Comparison of ENCODE assay signal across 13 cellular contexts in genomic region chr6:111668410-111668809, GRCh38.
DNase-seq lines count a peak whose midpoint lies in the region; ATAC-seq and TF ChIP-seq lines count a peak whose summit lies in the region.
"Had no signal": no experiment of that assay in that cellular context is flagged by ENCODE, and none has a peak within 500 bp of the region (broad histone marks: within the 10 kb centered on the region; RNA-seq: fewer than 3 reads in every experiment).

No MANE protein-coding gene starts in this region.

- H3K4me3 Mint-ChIP-seq in activated T-helper 2 cell treated with anti-CD3 and anti-CD28 coated beads, Interferon-gamma antibody, Interleukin-2, Interleukin-4, amounts not matched to agents 10 μg/mL and 5 μg/mL and 100 μg/mL, durations not matched to agents 14 hours and 24 hours and 36 hours (ENCODE audit: low read depth) = no peak overlapping the region
- no peak overlapping the region for H3K4me3 Mint-ChIP-seq in stimulated activated memory B cell treated with anti-CD40 and anti-IgM and Interleukin-4, amounts not matched to agents 10 μg/mL and 1 μg/mL and 100 μg/mL, for 72 hours

- peaks cover 8% of the 10 kb centered on the region for H3K4me1 ChIP-seq in cardiac muscle cell (ENCODE audit: low read depth)

- DNase-seq in activated T-helper 2 cell treated with anti-CD3 and anti-CD28 coated beads, Interferon-gamma antibody, Interleukin-2, Interleukin-4, amounts not matched to agents 10 μg/mL and 5 μg/mL and 100 μg/mL, durations not matched to agents 14 hours and 24 hours and 36 hours (ENCODE audit: low spot score) = no peak
- DNase-seq in cardiac muscle cell (ENCODE audit: low read depth in 1 of 2, low spot score in 1 of 2) = no peak
- no peak for DNase-seq in retinal pigment epithelial cell (ENCODE audit: low read depth)
- no peak for DNase-seq in T-helper 1 cell
- DNase-seq in AG08396 (ENCODE audit: low spot score) = no peak
- DNase-seq: NCI-H524, stomach, T-helper 9 cell had no signal

- no peak overlapping the region for H3K27ac ChIP-seq in cardiac muscle cell

- no peaks in the 10 kb centered on the region for H3K27me3 ChIP-seq in cardiac muscle cell
- H3K27me3 ChIP-seq: stomach had no signal

- intact Hi-C loops in activated T-helper 2 cell treated with anti-CD3 and anti-CD28 coated beads, Interferon-gamma antibody, Interleukin-2, Interleukin-4, amounts not matched to agents 10 μg/mL and 5 μg/mL and 100 μg/mL, durations not matched to agents 14 hours and 24 hours and 36 hours (cut with micrococcal nuclease) = no loop called here

- TF ChIP-seq CTCF in GM12875 (IDR thresholded peaks at IDR 0.05; ENCODE audit: borderline replicate concordance, insufficient read depth, low read depth, low read length) (peak; percentile 30; the same call in 1 of the 2 replicates), cardiac muscle cell (IDR thresholded peaks at IDR 0.05; ENCODE audit: low read depth, low read length) (peak; percentile 36), retinal pigment epithelial cell (conservative IDR thresholded peaks at IDR 0.05; ENCODE audit: low read depth, low read length) (peak; percentile 39)

- H3K4me3 ChIP-seq in GM12875 (ENCODE audit: low read depth, low read length) (no peak overlapping the region), cardiac muscle cell (no peak overlapping the region), retinal pigment epithelial cell (ENCODE audit: low read length) (no peak overlapping the region)
- H3K4me3 ChIP-seq: HAP-1, skin epidermis, stomach had no signal

- ATAC-seq in GM21515 (IDR thresholded peaks at IDR 0.05; ENCODE audit: unreplicated experiment) = no peak
- ATAC-seq in stimulated activated memory B cell treated with anti-CD40 and anti-IgM and Interleukin-4, amounts not matched to agents 10 μg/mL and 1 μg/mL and 100 μg/mL, for 72 hours = no peak

- no peaks in the 10 kb centered on the region for H3K9me3 ChIP-seq in cardiac muscle cell (ENCODE audit: low read depth)
- H3K9me3 ChIP-seq: HAP-1, stomach had no signal

- H3K36me3 ChIP-seq in cardiac muscle cell = peaks cover 3% of the 10 kb centered on the region
- H3K36me3 ChIP-seq: HAP-1 had no signal

- H3K27me3 Mint-ChIP-seq in activated T-helper 2 cell treated with anti-CD3 and anti-CD28 coated beads, Interferon-gamma antibody, Interleukin-2, Interleukin-4, amounts not matched to agents 10 μg/mL and 5 μg/mL and 100 μg/mL, durations not matched to agents 14 hours and 24 hours and 36 hours (ENCODE audit: low read depth) = no peaks in the 10 kb centered on the region
- H3K27me3 Mint-ChIP-seq in stimulated activated memory B cell treated with anti-CD40 and anti-IgM and Interleukin-4, amounts not matched to agents 10 μg/mL and 1 μg/mL and 100 μg/mL, for 72 hours = no peaks in the 10 kb centered on the region

- peaks cover 7% of the 10 kb centered on the region for H3K4me1 Mint-ChIP-seq in activated T-helper 2 cell treated with anti-CD3 and anti-CD28 coated beads, Interferon-gamma antibody, Interleukin-2, Interleukin-4, amounts not matched to agents 10 μg/mL and 5 μg/mL and 100 μg/mL, durations not matched to agents 14 hours and 24 hours and 36 hours (ENCODE audit: low read depth)
- H3K4me1 Mint-ChIP-seq in stimulated activated memory B cell treated with anti-CD40 and anti-IgM and Interleukin-4, amounts not matched to agents 10 μg/mL and 1 μg/mL and 100 μg/mL, for 72 hours = peaks cover 6% of the 10 kb centered on the region

- H3K9me3 Mint-ChIP-seq in activated T-helper 2 cell treated with anti-CD3 and anti-CD28 coated beads, Interferon-gamma antibody, Interleukin-2, Interleukin-4, amounts not matched to agents 10 μg/mL and 5 μg/mL and 100 μg/mL, durations not matched to agents 14 hours and 24 hours and 36 hours = no peaks in the 10 kb centered on the region
- no peaks in the 10 kb centered on the region for H3K9me3 Mint-ChIP-seq in stimulated activated memory B cell treated with anti-CD40 and anti-IgM and Interleukin-4, amounts not matched to agents 10 μg/mL and 1 μg/mL and 100 μg/mL, for 72 hours

- peaks cover 77% of the 10 kb centered on the region for H3K36me3 Mint-ChIP-seq in activated T-helper 2 cell treated with anti-CD3 and anti-CD28 coated beads, Interferon-gamma antibody, Interleukin-2, Interleukin-4, amounts not matched to agents 10 μg/mL and 5 μg/mL and 100 μg/mL, durations not matched to agents 14 hours and 24 hours and 36 hours (ENCODE audit: low read depth)
- peaks cover 83% of the 10 kb centered on the region for H3K36me3 Mint-ChIP-seq in stimulated activated memory B cell treated with anti-CD40 and anti-IgM and Interleukin-4, amounts not matched to agents 10 μg/mL and 1 μg/mL and 100 μg/mL, for 72 hours

- H3K27ac Mint-ChIP-seq in activated T-helper 2 cell treated with anti-CD3 and anti-CD28 coated beads, Interferon-gamma antibody, Interleukin-2, Interleukin-4, amounts not matched to agents 10 μg/mL and 5 μg/mL and 100 μg/mL, durations not matched to agents 14 hours and 24 hours and 36 hours = peak overlapping the region; percentile 42
- no peak overlapping the region for H3K27ac Mint-ChIP-seq in stimulated activated memory B cell treated with anti-CD40 and anti-IgM and Interleukin-4, amounts not matched to agents 10 μg/mL and 1 μg/mL and 100 μg/mL, for 72 hours
